ENCODE assay signal across 24 cellular contexts in genomic region chr2:147049888-147050446, GRCh38.
DNase-seq lines count a peak whose midpoint lies in the region; ATAC-seq and TF ChIP-seq lines count a peak whose summit lies in the region.
"Had no signal": no experiment of that assay in that cellular context is flagged by ENCODE, and none has a peak within 500 bp of the region (broad histone marks: within the 10 kb centered on the region; RNA-seq: fewer than 3 reads in every experiment).

No MANE protein-coding gene starts in this region.

- no peaks in the 10 kb centered on the region for H4K20me1 ChIP-seq in mammary epithelial cell (ENCODE audit: insufficient read depth, low read length)
- H4K20me1 ChIP-seq: BLaER1 had no signal

- no peak overlapping the region for H2AK5ac ChIP-seq in mesenchymal stem cell (ENCODE audit: low read length, severe bottlenecking)

- H3K36me3 ChIP-seq in breast epithelium = no peaks in the 10 kb centered on the region
- no peaks in the 10 kb centered on the region for H3K36me3 ChIP-seq in mammary epithelial cell (ENCODE audit: insufficient read depth, low read length)
- no peaks in the 10 kb centered on the region for H3K36me3 ChIP-seq in mesenchymal stem cell (ENCODE audit: control insufficient read depth in 1 of 2, insufficient read depth in 2 of 2, low read depth in 1 of 2, low read length in 2 of 2)
- no peaks in the 10 kb centered on the region for H3K36me3 ChIP-seq in vagina
- H3K36me3 ChIP-seq: BLaER1 had no signal

- H3K4ac ChIP-seq in mesenchymal stem cell (ENCODE audit: low read depth in 1 of 2, low read length in 2 of 2) = no peak overlapping the region

- H2BK5ac ChIP-seq in mesenchymal stem cell (ENCODE audit: low read depth, low read length, poor library complexity, severe bottlenecking) = no peak overlapping the region

- dilution Hi-C loops in mammary epithelial cell (cut with HindIII; ENCODE audit: low sequenced_read_pairs) = no loop called here

- H3K9me3 ChIP-seq in breast epithelium (no peaks in the 10 kb centered on the region), mammary epithelial cell (replicated peaks; ENCODE audit: insufficient read depth, low read length) (no peaks in the 10 kb centered on the region), mesenchymal stem cell (ENCODE audit: control insufficient read depth, low read length) (no peaks in the 10 kb centered on the region), vagina (no peaks in the 10 kb centered on the region)
- H3K9me3 ChIP-seq: BLaER1 had no signal

- no peak overlapping the region for H4K8ac ChIP-seq in mesenchymal stem cell (ENCODE audit: low read length)

- no peak overlapping the region for H3K9ac ChIP-seq in mammary epithelial cell (ENCODE audit: insufficient read depth, low read length)
- no peak overlapping the region for H3K9ac ChIP-seq in mesenchymal stem cell (ENCODE audit: low read length)
- H3K9ac ChIP-seq: BLaER1 had no signal

- no TSS peak for BruUV-seq in mammary epithelial cell (replicated peaks; lab: Mats Ljungman, UMichigan)

- H3K79me1 ChIP-seq in mesenchymal stem cell (replicated peaks; ENCODE audit: low read length, poor library complexity, severe bottlenecking) = no peaks in the 10 kb centered on the region

- no peak overlapping the region for H4K91ac ChIP-seq in mesenchymal stem cell (ENCODE audit: low read length)

- H2BK12ac ChIP-seq in mesenchymal stem cell (ENCODE audit: low read length in 2 of 2) = no peak overlapping the region

- CTCF ChIA-PET in mammary epithelial cell (lab: Charles Lee; ENCODE audit: low non-redundant PET) = no interaction called here

- DNase-seq in breast epithelium (ENCODE audit: low spot score in 2 of 2) (no peak), mammary epithelial cell (no peak), fibroblast of mammary gland (ENCODE audit: low read depth) (peak; percentile 7), mesenchymal stem cell (peak; percentile 74), vagina (ENCODE audit: extremely low spot score in 2 of 2) (no peak), left lobe of liver (ENCODE audit: low spot score) (no peak)
- DNase-seq: CD8-positive, alpha-beta T cell; GDM1; GOT3; HFFc6; MV-4-11; NCI-H1417; NCI-H187 treated with DMSO at 0.1 percent for 48 hours; NCI-H2171; NCI-H446; NCI-H69; OCI-M1; RPMI8226; SIG-M5 had no signal

- H3K79me2 ChIP-seq in mammary epithelial cell (ENCODE audit: insufficient read depth, low read length) = no peaks in the 10 kb centered on the region

- H2BK15ac ChIP-seq in mesenchymal stem cell (ENCODE audit: low read depth, poor library complexity, severe bottlenecking) = no peak overlapping the region

- no peak overlapping the region for H2BK120ac ChIP-seq in mesenchymal stem cell (ENCODE audit: low read depth, low read length)

- H3K4me3 ChIP-seq in breast epithelium (no peak overlapping the region), mammary epithelial cell (replicated peaks in 1 of 3; ENCODE audit: insufficient read depth in 1 of 3, low read depth in 2 of 3, low read length in 3 of 3) (no peak overlapping the region), fibroblast of mammary gland (ENCODE audit: control insufficient read depth, low read depth, low read length) (no peak overlapping the region), mesenchymal stem cell (ENCODE audit: insufficient read depth in 1 of 2, low read depth in 1 of 2, low read length in 2 of 2) (no peak overlapping the region), vagina (no peak overlapping the region)
- H3K4me3 ChIP-seq: BLaER1, GM12878 had no signal

- H3K27ac ChIP-seq in breast epithelium (peak overlapping the region; percentile 10 to 39), mammary epithelial cell (ENCODE audit: insufficient read depth, low read depth, low read length) (no peak overlapping the region), mesenchymal stem cell (ENCODE audit: low read length, poor library complexity, severe bottlenecking) (no peak overlapping the region), vagina (peak overlapping the region; percentile 28)
- H3K27ac ChIP-seq: BLaER1, HL-60 had no signal

- ATAC-seq in HG03108 (IDR thresholded peaks at IDR 0.05; ENCODE audit: unreplicated experiment) (no peak), HG02981 (IDR thresholded peaks at IDR 0.05; ENCODE audit: unreplicated experiment) (no peak), left lobe of liver (no peak)
- ATAC-seq: CD8-positive, alpha-beta T cell; GM12878 had no signal

- no peak overlapping the region for H3K23ac ChIP-seq in mesenchymal stem cell (ENCODE audit: low read length in 2 of 2)

- no peak for TF ChIP-seq CTCF in breast epithelium (IDR thresholded peaks at IDR 0.05)
- TF ChIP-seq CTCF in mammary epithelial cell (conservative IDR thresholded peaks at IDR 0.05 in 1 of 2, IDR thresholded peaks at IDR 0.05 in 1 of 2; ENCODE audit: extremely low read depth in 1 of 2, insufficient read depth in 1 of 2, low read depth in 1 of 2, low read length in 2 of 2) = no peak
- no peak for TF ChIP-seq CTCF in fibroblast of mammary gland (conservative IDR thresholded peaks at IDR 0.05; ENCODE audit: control insufficient read depth, insufficient read depth, low read depth, low read length)
- TF ChIP-seq CTCF in vagina (IDR thresholded peaks at IDR 0.05) = no peak

- no peak overlapping the region for H3K4me2 ChIP-seq in mammary epithelial cell (ENCODE audit: insufficient read depth, low read depth, low read length)
- H3K4me2 ChIP-seq in mesenchymal stem cell (ENCODE audit: low read length, poor library complexity, severe bottlenecking) = no peak overlapping the region
- H3K4me2 ChIP-seq: BLaER1 had no signal

- no peak overlapping the region for H3K14ac ChIP-seq in mesenchymal stem cell (ENCODE audit: low read length in 2 of 2)

- no peaks in the 10 kb centered on the region for H3K4me1 ChIP-seq in breast epithelium
- peaks cover 18% of the 10 kb centered on the region for H3K4me1 ChIP-seq in mammary epithelial cell (ENCODE audit: insufficient read depth, low read length)
- H3K4me1 ChIP-seq in mesenchymal stem cell (ENCODE audit: control insufficient read depth, insufficient read depth, low read depth, low read length) = no peaks in the 10 kb centered on the region
- peaks cover 8% of the 10 kb centered on the region for H3K4me1 ChIP-seq in vagina
- H3K4me1 ChIP-seq: BLaER1 had no signal

- WGBS in mammary epithelial cell (ENCODE audit: low coverage, missing lambda C conversion rate) = 63% methylated on average over 5 of the region's 5 CpGs
- 19% methylated on average over 3 of the region's 5 CpGs for WGBS in mesenchymal stem cell

- H3K27me3 ChIP-seq in breast epithelium (no peaks in the 10 kb centered on the region), mammary epithelial cell (ENCODE audit: insufficient read depth, low read length) (no peaks in the 10 kb centered on the region), mesenchymal stem cell (ENCODE audit: control insufficient read depth in 1 of 2, insufficient read depth in 1 of 2, low read length in 2 of 2) (no peaks in the 10 kb centered on the region), vagina (no peaks in the 10 kb centered on the region)
- H3K27me3 ChIP-seq: BLaER1 had no signal

- no peak for TF ChIP-seq POLR2A in breast epithelium (IDR thresholded peaks at IDR 0.05)
- no peak for TF ChIP-seq POLR2A in vagina (IDR thresholded peaks at IDR 0.05)

- H2AFZ ChIP-seq in mammary epithelial cell (ENCODE audit: low read depth, low read length) (no peak overlapping the region), mesenchymal stem cell (ENCODE audit: low read depth, low read length) (no peak overlapping the region)

- H3K18ac ChIP-seq in mesenchymal stem cell (ENCODE audit: low read depth in 1 of 2, low read length in 2 of 2) = no peak overlapping the region

- in situ Hi-C loops in mammary epithelial cell (cut with MboI; ENCODE audit: low sequenced_read_pairs in 2 of 2) = loop anchor here (25.0 kb wide), 1 partner anchor 862 kb away; no protein-coding TSS in a partner anchor

- intact Hi-C loops in breast epithelium (cut with DNase I; ENCODE audit: low total_unique reads) (no loop called here), mammary epithelial cell (cut with micrococcal nuclease) (loop anchor here (10.0 kb wide), 1 partner anchor 795 kb away; the partner anchor contains the start of gene ACVR2A), vagina (cut with DNase I) (no loop called here)

Comparison
In these comparisons a context has a peak if more than half of its experiments do, and no peak if none do; other contexts are left out.
1. H3K27ac ChIP-seq: peak in breast epithelium (2 of 2) and vagina (single experiment); none in mammary epithelial cell (single experiment) and mesenchymal stem cell (single experiment).
2. DNase-seq: peak in fibroblast of mammary gland (single experiment) and mesenchymal stem cell (single experiment); none in breast epithelium (0 of 2), mammary epithelial cell (single experiment), vagina (0 of 2) and left lobe of liver (single experiment).